ENCODE assay signal across 11 cellular contexts in the genomic region with DNA sequence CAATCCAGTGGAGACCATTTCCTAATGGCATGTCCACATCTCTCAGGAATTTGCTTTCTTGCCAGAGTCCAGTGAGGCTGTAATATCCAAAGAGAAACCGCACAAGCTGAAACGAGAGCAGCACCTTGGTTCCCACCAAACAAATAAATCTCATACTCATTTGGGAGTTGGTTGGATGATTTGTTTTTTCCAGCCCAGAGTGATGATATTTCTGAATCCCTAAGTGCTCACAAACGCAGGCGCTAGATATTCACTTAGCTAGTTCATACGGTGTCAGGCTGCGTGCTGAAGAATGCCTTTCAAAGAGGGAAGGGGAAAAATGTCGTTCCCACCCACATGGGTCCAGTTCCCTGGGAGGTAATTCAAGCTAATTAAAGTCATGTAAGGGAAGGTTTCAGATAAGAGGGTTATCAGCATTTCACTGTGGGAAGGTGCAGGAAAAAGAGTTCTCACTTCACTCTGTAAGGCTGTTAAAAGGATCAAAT. TPM values are rescaled to one million over a fixed set of nuclear protein-coding genes. Genes with fewer than 3 reads are reported as not detected.
DNase-seq lines count a peak whose midpoint lies in the region; ATAC-seq and TF ChIP-seq lines count a peak whose summit lies in the region.
"Had no signal": no experiment of that assay in that cellular context is flagged by ENCODE, and none has a peak within 500 bp of the region (broad histone marks: within the 10 kb centered on the region; RNA-seq: fewer than 3 reads in every experiment).

No MANE protein-coding gene starts in this region.

- no peaks in the 10 kb centered on the region for H3K27me3 ChIP-seq in left lung
- no peaks in the 10 kb centered on the region for H3K27me3 ChIP-seq in thoracic aorta (replicated peaks; ENCODE audit: insufficient read depth)
- H3K27me3 ChIP-seq in naive thymus-derived CD4-positive, alpha-beta T cell (ENCODE audit: control insufficient read depth in 2 of 2, insufficient read depth in 2 of 2, low read length in 2 of 2), result no peaks in the 10 kb centered on the region

- TF ChIP-seq CTCF in cardiac fibroblast (IDR thresholded peaks at IDR 0.05; ENCODE audit: low read depth, low read length) (no peak), left lung (IDR thresholded peaks at IDR 0.05) (no peak), thoracic aorta (IDR thresholded peaks at IDR 0.05) (no peak)

- in situ Hi-C loops in G401 (cut with HindIII; ENCODE audit: low sequenced_read_pairs), result no loop called here

- DNase-seq in M059J (ENCODE audit: low read depth), result peak; percentile 100
- peak; percentile 80 to 85 for DNase-seq in cardiac fibroblast (ENCODE audit: low read depth in 2 of 2)
- no peak for DNase-seq in left lung
- no peak for DNase-seq in thoracic aorta (ENCODE audit: low spot score)
- DNase-seq in DMS 273 (lab: John Stamatoyannopoulos, UW; ENCODE audit: unreplicated experiment), result no peak
- no peak for DNase-seq in G401 (ENCODE audit: low spot score)
- no peak for DNase-seq in naive thymus-derived CD4-positive, alpha-beta T cell
- no peak for DNase-seq in NCI-H2196 (lab: John Stamatoyannopoulos, UW; ENCODE audit: unreplicated experiment)
- DNase-seq: midbrain, MV-4-11, SHP77 had no signal

- ATAC-seq in left lung, result peak; percentile 67
- no peak for ATAC-seq in thoracic aorta (ENCODE audit: insufficient number of reproducible peaks, low FRiP score, low read depth)
- no peak for ATAC-seq in naive thymus-derived CD4-positive, alpha-beta T cell

- H3K4me3 ChIP-seq in cardiac fibroblast (replicated peaks in 1 of 2; ENCODE audit: low read depth in 2 of 2, low read length in 2 of 2) (no peak overlapping the region), left lung (no peak overlapping the region), thoracic aorta (peak overlapping the region; percentile 59)
- H3K4me3 ChIP-seq in naive thymus-derived CD4-positive, alpha-beta T cell (ENCODE audit: low read length), result no peak overlapping the region

- H3K4me3 Mint-ChIP-seq in naive thymus-derived CD4-positive, alpha-beta T cell, result no peak overlapping the region

- intact Hi-C loops in left lung (cut with DNase I), result no loop called here
- intact Hi-C loops in naive thymus-derived CD4-positive, alpha-beta T cell (cut with micrococcal nuclease), result no loop called here

- POLR2A ChIA-PET in naive thymus-derived CD4-positive, alpha-beta T cell (lab: Charles Lee), result no interaction called here

- CTCF ChIA-PET in naive thymus-derived CD4-positive, alpha-beta T cell (lab: Charles Lee), result no interaction called here

- H3K9me3 ChIP-seq in left lung, result no peaks in the 10 kb centered on the region
- H3K9me3 ChIP-seq in thoracic aorta, result no peaks in the 10 kb centered on the region
- no peaks in the 10 kb centered on the region for H3K9me3 ChIP-seq in naive thymus-derived CD4-positive, alpha-beta T cell (ENCODE audit: control insufficient read depth in 2 of 3, low read length in 3 of 3)

- H3K36me3 ChIP-seq in left lung (no peaks in the 10 kb centered on the region), thoracic aorta (no peaks in the 10 kb centered on the region)
- no peaks in the 10 kb centered on the region for H3K36me3 ChIP-seq in naive thymus-derived CD4-positive, alpha-beta T cell (ENCODE audit: control insufficient read depth in 2 of 3, insufficient read depth in 3 of 3, low read length in 3 of 3)

- H3K27me3 Mint-ChIP-seq in naive thymus-derived CD4-positive, alpha-beta T cell, result peaks cover 0 to 13% (median 4%) of the 10 kb centered on the region in 5 donors

- H3K36me3 Mint-ChIP-seq in naive thymus-derived CD4-positive, alpha-beta T cell, result no peaks in the 10 kb centered on the region

- no peaks in the 10 kb centered on the region for H3K4me1 Mint-ChIP-seq in naive thymus-derived CD4-positive, alpha-beta T cell

- no peaks in the 10 kb centered on the region for H3K9me3 Mint-ChIP-seq in naive thymus-derived CD4-positive, alpha-beta T cell

- no peaks in the 10 kb centered on the region for H3K4me1 ChIP-seq in left lung
- peaks cover 5 to 29% of the 10 kb centered on the region in 2 donors for H3K4me1 ChIP-seq in thoracic aorta (ENCODE audit: control insufficient read depth in 1 of 2, low read depth in 2 of 2)
- no peaks in the 10 kb centered on the region for H3K4me1 ChIP-seq in naive thymus-derived CD4-positive, alpha-beta T cell (ENCODE audit: control insufficient read depth in 2 of 2, insufficient read depth in 2 of 2, low read length in 2 of 2)

- H3K27ac Mint-ChIP-seq in naive thymus-derived CD4-positive, alpha-beta T cell, result no peak overlapping the region

- H3K27ac ChIP-seq in left lung, result peak overlapping the region; percentile 4 to 37
- H3K27ac ChIP-seq in thoracic aorta, result peak overlapping the region; percentile 68 to 71
- H3K27ac ChIP-seq in naive thymus-derived CD4-positive, alpha-beta T cell (ENCODE audit: low read depth, low read length), result no peak overlapping the region

RNA-seq across cellular contexts. Expression of a gene that starts 19.6 kb away (rescaled TPM):
- total RNA-seq in M059J (2014; rRNA removed; shearing (Covaris generic)), result not detected in 2 replicates
- 10 to 100 TPM; 10.7 to 28.6 TPM for total RNA-seq in left lung
- 10 to 100 TPM; 60.7 to 85.7 TPM for total RNA-seq in thoracic aorta
- not detected in 2 replicates for total RNA-seq in G401 (2014; rRNA removed; shearing (Covaris generic))
- total RNA-seq in naive thymus-derived CD4-positive, alpha-beta T cell, result not detected
- not detected for polyA plus RNA-seq in naive thymus-derived CD4-positive, alpha-beta T cell

Comparison
In these comparisons a context has a peak if more than half of its experiments do, and no peak if none do; other contexts are left out.
1. DNase-seq: peak in M059J (single experiment) and cardiac fibroblast (2 of 2); none in left lung (0 of 2), thoracic aorta (single experiment), DMS 273 (single experiment), G401 (single experiment), naive thymus-derived CD4-positive, alpha-beta T cell (0 of 9) and NCI-H2196 (single experiment).
2. RNA of a gene that starts 19.6 kb away (total RNA-seq): 60.7 to 85.7 TPM in thoracic aorta and 10.7 to 28.6 TPM in left lung; not detected in M059J, not detected in G401 and not detected in naive thymus-derived CD4-positive, alpha-beta T cell; every median in the first group is over 10 times any median in the second.